ENCODE assay signal across 26 cellular contexts in genomic region chr11:104380358-104380757, GRCh38.
A peak's percentile ranks its signal among the peaks of the same experiment; 100 is the strongest.
DNase-seq lines count a peak whose midpoint lies in the region; ATAC-seq and TF ChIP-seq lines count a peak whose summit lies in the region.
"Had no signal": no experiment of that assay in that cellular context is flagged by ENCODE, and none has a peak within 500 bp of the region (broad histone marks: within the 10 kb centered on the region; RNA-seq: fewer than 3 reads in every experiment).

No MANE protein-coding gene starts in this region.

- no peak overlapping the region for H2AFZ ChIP-seq in GM23338
- H2AFZ ChIP-seq: GM23248 had no signal

- 0 out of 2 replicates have a peak overlapping the region, but pooled peaks have one; percentile 61 for H3K27ac Mint-ChIP-seq in GM23338
- H3K27ac Mint-ChIP-seq: B cell had no signal

- no peak for ATAC-seq in GM23338
- ATAC-seq in lower lobe of right lung: no peak
- no peak for ATAC-seq in left cardiac atrium
- ATAC-seq in sciatic nerve: no peak
- ATAC-seq: HepG2, K562, Panc1 had no signal

- H3K36me3 ChIP-seq in GM23338 (ENCODE audit: insufficient read depth): no peaks in the 10 kb centered on the region
- no peaks in the 10 kb centered on the region for H3K36me3 ChIP-seq in lower lobe of right lung

- H3K27me3 ChIP-seq in GM23338 (ENCODE audit: insufficient read depth): no peaks in the 10 kb centered on the region
- H3K27me3 ChIP-seq in lower lobe of right lung (ENCODE audit: low read depth): no peaks in the 10 kb centered on the region

- H3K4me1 ChIP-seq in GM23338 (ENCODE audit: insufficient read depth) (no peaks in the 10 kb centered on the region), lower lobe of right lung (no peaks in the 10 kb centered on the region)

- H3K79me2 ChIP-seq in GM23338 (replicated peaks; ENCODE audit: insufficient read depth): no peaks in the 10 kb centered on the region

- H3K4me1 Mint-ChIP-seq in GM23338: no peaks in the 10 kb centered on the region
- H3K4me1 Mint-ChIP-seq: B cell had no signal

- H4K20me1 ChIP-seq in GM23338 (replicated peaks; ENCODE audit: insufficient read depth): no peaks in the 10 kb centered on the region

- no peak for TF ChIP-seq CTCF in GM23338 (conservative IDR thresholded peaks at IDR 0.05; ENCODE audit: low read depth in 2 of 2)
- TF ChIP-seq CTCF in lower lobe of right lung (IDR thresholded peaks at IDR 0.05): no peak

- H3K4me3 ChIP-seq in GM23338: no peak overlapping the region
- no peak overlapping the region for H3K4me3 ChIP-seq in lower lobe of right lung
- H3K4me3 ChIP-seq: GM23248, K562 had no signal

- intact Hi-C loops in lower lobe of right lung (cut with DNase I) (no loop called here), left cardiac atrium (cut with DNase I) (no loop called here), sciatic nerve (cut with DNase I) (no loop called here)

- H3K9me2 ChIP-seq in GM23338 (ENCODE audit: insufficient read depth): 0 out of 2 replicates have a peak, but pooled peaks cover 3% of the 10 kb centered on the region

- H3K36me3 Mint-ChIP-seq in GM23338 (ENCODE audit: low read depth): no peaks in the 10 kb centered on the region

- peak; percentile 16 for DNase-seq in A172 (ENCODE audit: low spot score)
- DNase-seq in GM23338 (ENCODE audit: low spot score): no peak
- peak; percentile 75 for DNase-seq in astrocyte of the hippocampus (ENCODE audit: low read depth, low spot score)
- DNase-seq in iris pigment epithelial cell (ENCODE audit: low read depth): peak; percentile 12
- DNase-seq in lower lobe of right lung: no peak
- no peak for DNase-seq in left cardiac atrium
- DNase-seq in amniotic stem cell (lab: John Stamatoyannopoulos, UW): no peak
- DNase-seq in sciatic nerve (ENCODE audit: low spot score): no peak
- DNase-seq: 8988T, DMS79 treated with DMSO at 0.1 percent for 48 hours, GM23248, HCEC 1CT, MM.1S, NCI-H1048, NCI-H1417 treated with DMSO at 0.1 percent for 48 hours, NCI-H187, NCI-H2107, NCI-H2227 treated with DMSO at 0.1 percent for 48 hours, NCI-H524, NCI-H774, SIG-M5 had no signal

- H3K27ac ChIP-seq in GM23338 (ENCODE audit: low read depth) (no peak overlapping the region), lower lobe of right lung (no peak overlapping the region)
- H3K27ac ChIP-seq: GM23248, HL-60 had no signal

- H3K4me3 Mint-ChIP-seq in GM23338: no peak overlapping the region
- H3K4me3 Mint-ChIP-seq: B cell had no signal

- H3K9me3 ChIP-seq in lower lobe of right lung: no peaks in the 10 kb centered on the region

- H3F3A ChIP-seq in GM23338 (replicated peaks; ENCODE audit: low read depth): no peaks in the 10 kb centered on the region

- no peaks in the 10 kb centered on the region for H3K9me3 Mint-ChIP-seq in GM23338

- H3K27me3 Mint-ChIP-seq in GM23338 (ENCODE audit: insufficient read depth, low read depth, poor library complexity): peaks cover 1% of the 10 kb centered on the region
- H3K27me3 Mint-ChIP-seq: B cell had no signal

- no peak overlapping the region for H3K4me2 ChIP-seq in GM23338

TF ChIP-seq in GM23338, 12 proteins besides CTCF, POLR2A, EP300 and RAD21:
- no peak for TF ChIP-seq REST (IDR thresholded peaks at IDR 0.05; ENCODE audit: unreplicated experiment)
- no peak for TF ChIP-seq ZNF462 (CRISPR knock-in tag; IDR thresholded peaks at IDR 0.05)
- TF ChIP-seq STAT1 (IDR thresholded peaks at IDR 0.05; ENCODE audit: unreplicated experiment): no peak
- no peak for TF ChIP-seq NANOG (IDR thresholded peaks at IDR 0.05; ENCODE audit: borderline replicate concordance)
- no peak for TF ChIP-seq ZNF331 (CRISPR knock-in tag; IDR thresholded peaks at IDR 0.05; ENCODE audit: low read depth)
- TF ChIP-seq EZH2phosphoT487 (IDR thresholded peaks at IDR 0.05; ENCODE audit: unreplicated experiment): no peak
- TF ChIP-seq ZNF114 (CRISPR knock-in tag; IDR thresholded peaks at IDR 0.05): no peak
TF ChIP-seq in GM23338: peak in this region for 0.

Comparison
In these comparisons a context has a peak if more than half of its experiments do, and no peak if none do; other contexts are left out.
1. DNase-seq: peak in A172 (single experiment), astrocyte of the hippocampus (single experiment) and iris pigment epithelial cell (single experiment); none in GM23338 (single experiment), lower lobe of right lung (single experiment), left cardiac atrium (single experiment), amniotic stem cell (single experiment) and sciatic nerve (single experiment).